11 cellular contexts compared by ENCODE assay signal in genomic region chr1:87478231-87478630, GRCh38.
A peak's percentile ranks its signal among the peaks of the same experiment; 100 is the strongest.
DNase-seq lines count a peak whose midpoint lies in the region; ATAC-seq and TF ChIP-seq lines count a peak whose summit lies in the region.
"Had no signal": no experiment of that assay in that cellular context is flagged by ENCODE, and none has a peak within 500 bp of the region (broad histone marks: within the 10 kb centered on the region; RNA-seq: fewer than 3 reads in every experiment).

No MANE protein-coding gene starts in this region.

- POLR2A ChIA-PET in AG04449 (lab: Yijun Ruan, JAX): no interaction called here

- H3K27ac Mint-ChIP-seq in endodermal cell: no peak overlapping the region
- no peak overlapping the region for H3K27ac Mint-ChIP-seq in activated CD8-positive, alpha-beta memory T cell treated with anti-CD3 and anti-CD28 coated beads, Interleukin-2, amount 10 ng/mL, durations not matched to agents 7 days and 5 days

- H3K9me3 ChIP-seq in endodermal cell (ENCODE audit: control insufficient read depth, low read length): no peaks in the 10 kb centered on the region
- H3K9me3 ChIP-seq: BLaER1 treated with 17β-estradiol and CSF1 and Interleukin-3, amounts not matched to agents 10 nM and 100 nM; prostate gland had no signal

- 33 to 55% methylated on average over 1 to 3 of the region's 3 CpGs for WGBS in endodermal cell (ENCODE audit: insufficient coverage in 1 of 2, insufficient read length in 1 of 2), 2 experiments

- H3K4me1 ChIP-seq in endodermal cell (ENCODE audit: control insufficient read depth, insufficient read depth, low read length): peaks cover 9% of the 10 kb centered on the region
- H3K4me1 ChIP-seq: BLaER1 treated with 17β-estradiol and CSF1 and Interleukin-3, amounts not matched to agents 10 nM and 100 nM; prostate gland had no signal

- H3K9me3 Mint-ChIP-seq in endodermal cell: no peaks in the 10 kb centered on the region
- H3K9me3 Mint-ChIP-seq in activated CD8-positive, alpha-beta memory T cell treated with anti-CD3 and anti-CD28 coated beads, Interleukin-2, amount 10 ng/mL, durations not matched to agents 7 days and 5 days (ENCODE audit: low read depth): no peaks in the 10 kb centered on the region

- peaks cover 27% of the 10 kb centered on the region for H3K4me1 Mint-ChIP-seq in endodermal cell
- no peaks in the 10 kb centered on the region for H3K4me1 Mint-ChIP-seq in activated CD8-positive, alpha-beta memory T cell treated with anti-CD3 and anti-CD28 coated beads, Interleukin-2, amount 10 ng/mL, durations not matched to agents 7 days and 5 days

- no peaks in the 10 kb centered on the region for H3K36me3 Mint-ChIP-seq in endodermal cell (ENCODE audit: low read depth)
- H3K36me3 Mint-ChIP-seq in activated CD8-positive, alpha-beta memory T cell treated with anti-CD3 and anti-CD28 coated beads, Interleukin-2, amount 10 ng/mL, durations not matched to agents 7 days and 5 days: no peaks in the 10 kb centered on the region

- DNase-seq in AG04449 (ENCODE audit: low read depth, low spot score) (no peak), HuH-7 (ENCODE audit: low spot score) (peak; percentile 2), endodermal cell (peak; percentile 87), kidney tubule cell (ENCODE audit: low spot score) (peak; percentile 42), D341Med (ENCODE audit: low spot score) (no peak)
- no peak for DNase-seq in activated CD4-positive, CD25-positive, alpha-beta regulatory T cell treated with anti-CD3 and anti-CD28 coated beads, Interleukin-2, amount 50 U/mL, for 72 hours
- no peak for DNase-seq in activated CD8-positive, alpha-beta memory T cell treated with anti-CD3 and anti-CD28 coated beads, Interleukin-2, amount 10 ng/mL, durations not matched to agents 7 days and 5 days
- DNase-seq: NCI-H187 treated with DMSO at 0.1 percent for 48 hours had no signal

- H3K4me3 Mint-ChIP-seq in endodermal cell: no peak overlapping the region
- H3K4me3 Mint-ChIP-seq in activated CD8-positive, alpha-beta memory T cell treated with anti-CD3 and anti-CD28 coated beads, Interleukin-2, amount 10 ng/mL, durations not matched to agents 7 days and 5 days: no peak overlapping the region

- no peak overlapping the region for H3K9ac ChIP-seq in endodermal cell (ENCODE audit: extremely low read depth, low read length, poor library complexity, severe bottlenecking)
- H3K9ac ChIP-seq: BLaER1 treated with 17β-estradiol and CSF1 and Interleukin-3, amounts not matched to agents 10 nM and 100 nM had no signal

- H3K27ac ChIP-seq in endodermal cell (ENCODE audit: low read depth, low read length): no peak overlapping the region
- H3K27ac ChIP-seq: BLaER1 treated with 17β-estradiol and CSF1 and Interleukin-3, amounts not matched to agents 10 nM and 100 nM; prostate gland had no signal

- no peaks in the 10 kb centered on the region for H3K27me3 Mint-ChIP-seq in endodermal cell (ENCODE audit: insufficient read depth)
- no peaks in the 10 kb centered on the region for H3K27me3 Mint-ChIP-seq in activated CD8-positive, alpha-beta memory T cell treated with anti-CD3 and anti-CD28 coated beads, Interleukin-2, amount 10 ng/mL, durations not matched to agents 7 days and 5 days

- H3K4me3 ChIP-seq in AG04449 (ENCODE audit: low read depth, low read length) (no peak overlapping the region), endodermal cell (ENCODE audit: low read length) (no peak overlapping the region)
- H3K4me3 ChIP-seq: BLaER1 treated with 17β-estradiol and CSF1 and Interleukin-3, amounts not matched to agents 10 nM and 100 nM; prostate gland had no signal

- TF ChIP-seq CTCF in AG04449 (IDR thresholded peaks at IDR 0.05; ENCODE audit: insufficient read depth, low read length, missing control alignments): peak; percentile 14
- TF ChIP-seq CTCF in endodermal cell (conservative IDR thresholded peaks at IDR 0.05): peak; percentile 65

- no peaks in the 10 kb centered on the region for H3K27me3 ChIP-seq in endodermal cell (ENCODE audit: control insufficient read depth, insufficient read depth, low read length, poor library complexity, severe bottlenecking)
- H3K27me3 ChIP-seq: BLaER1 treated with 17β-estradiol and CSF1 and Interleukin-3, amounts not matched to agents 10 nM and 100 nM had no signal

- ATAC-seq in activated CD8-positive, alpha-beta memory T cell treated with anti-CD3 and anti-CD28 coated beads, Interleukin-2, amount 10 ng/mL, durations not matched to agents 7 days and 5 days: no peak
- ATAC-seq in GM21619 (IDR thresholded peaks at IDR 0.05; ENCODE audit: unreplicated experiment): no peak

- CTCF ChIA-PET in AG04449 (lab: Yijun Ruan, JAX): no interaction called here
- CTCF ChIA-PET in activated CD8-positive, alpha-beta memory T cell treated with anti-CD3 and anti-CD28 coated beads, Interleukin-2, amount 10 ng/mL, durations not matched to agents 7 days and 5 days (lab: Charles Lee): no interaction called here

- H3K36me3 ChIP-seq in endodermal cell (ENCODE audit: control insufficient read depth, insufficient read depth, low read length): no peaks in the 10 kb centered on the region
- H3K36me3 ChIP-seq: BLaER1 treated with 17β-estradiol and CSF1 and Interleukin-3, amounts not matched to agents 10 nM and 100 nM; prostate gland had no signal

Comparison
In these comparisons a context has a peak if more than half of its experiments do, and no peak if none do; other contexts are left out.
1. DNase-seq: peak in HuH-7 (single experiment), endodermal cell (single experiment) and kidney tubule cell (single experiment); none in AG04449 (single experiment), activated CD4-positive, CD25-positive, alpha-beta regulatory T cell treated with anti-CD3 and anti-CD28 coated beads, Interleukin-2, amount 50 U/mL, for 72 hours (single experiment), activated CD8-positive, alpha-beta memory T cell treated with anti-CD3 and anti-CD28 coated beads, Interleukin-2, amount 10 ng/mL, durations not matched to agents 7 days and 5 days (single experiment) and D341Med (single experiment).